8 cellular contexts compared by ENCODE assay signal in the genomic region with DNA sequence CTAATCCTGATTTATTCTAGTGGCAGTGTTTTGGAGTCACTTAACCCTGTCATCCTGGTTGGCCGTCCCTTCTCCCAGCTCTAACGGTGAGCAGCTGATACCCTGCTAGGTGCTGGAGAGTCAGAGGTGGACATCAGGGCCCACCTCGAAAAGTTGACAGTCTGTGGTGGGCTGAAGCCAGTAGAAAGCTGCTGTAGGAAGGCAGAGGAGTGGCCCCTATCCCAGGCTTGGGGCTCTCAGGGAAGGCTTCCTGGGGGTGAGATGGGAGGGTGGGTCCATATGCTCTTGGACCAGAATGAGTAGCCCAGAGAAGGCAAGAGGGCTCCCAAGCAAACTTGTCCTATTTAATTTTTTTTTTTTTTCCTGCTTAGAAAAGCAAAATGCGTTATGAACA. TPM values are rescaled to one million over a fixed set of nuclear protein-coding genes. Genes with fewer than 3 reads are reported as not detected.
DNase-seq lines count a peak whose midpoint lies in the region; ATAC-seq and TF ChIP-seq lines count a peak whose summit lies in the region.

No MANE protein-coding gene starts in this region.

- H3K27me3 Mint-ChIP-seq in T-helper 1 cell treated with Interleukin-12 subunit alpha and Interleukin-12 subunit beta and Interleukin-4 antibody, amounts not matched to agents 30 μg/mL and 1 μg/mL, for 36 hours (ENCODE audit: low read depth): no peaks in the 10 kb centered on the region
- no peaks in the 10 kb centered on the region for H3K27me3 Mint-ChIP-seq in stimulated activated memory B cell treated with anti-CD40 and anti-IgM and Interleukin-4, amounts not matched to agents 10 μg/mL and 1 μg/mL and 100 μg/mL, for 72 hours

- DNase-seq in T-helper 1 cell (no peak), SK-N-SH (peak; percentile 39), fibroblast of pulmonary artery (ENCODE audit: low read depth) (no peak), GM19238 (ENCODE audit: insufficient read length, low spot score) (no peak), DMS53 (lab: John Stamatoyannopoulos, UW) (no peak)

- H3K9ac ChIP-seq in SK-N-SH: no peak overlapping the region

- ATAC-seq in stimulated activated memory B cell treated with anti-CD40 and anti-IgM and Interleukin-4, amounts not matched to agents 10 μg/mL and 1 μg/mL and 100 μg/mL, for 72 hours: no peak
- ATAC-seq in HG03095 (IDR thresholded peaks at IDR 0.05; ENCODE audit: unreplicated experiment): no peak

- 57% methylated on average over 4 of the region's 4 CpGs for WGBS in SK-N-SH (ENCODE audit: low lambda C conversion rate)

- no peak for TF ChIP-seq RAD21 in SK-N-SH (IDR thresholded peaks at IDR 0.05; ENCODE audit: low read length)

- H3K9me2 ChIP-seq in SK-N-SH: no peaks in the 10 kb centered on the region

- POLR2A ChIA-PET in SK-N-SH (lab: Yijun Ruan, JAX): interaction anchor here (0.5 to 1.6 kb wide), 15 partner anchors 9 to 246 kb away, joined by 3 to 13 read pairs (median 4); a partner anchor contains a TSS

- CTCF ChIA-PET in SK-N-SH (lab: Yijun Ruan, JAX): interaction anchor here (0.8 to 2.4 kb wide), 21 partner anchors 8 to 521 kb away, joined by 3 to 18 read pairs (median 5); a partner anchor contains a TSS

- H3K4me3 ChIP-seq in SK-N-SH (ENCODE audit: low read depth in 2 of 2, low read length in 1 of 2) (peak overlapping the region in 1 of 2 experiments; percentile 94; a peak in 1 of 4 replicates), fibroblast of pulmonary artery (replicated peaks; ENCODE audit: low read depth, low read length) (peak overlapping the region; percentile 100)

- H3K27ac ChIP-seq in SK-N-SH (ENCODE audit: low read depth in 2 of 2, low read length in 1 of 2): no peak overlapping the region

- H3K4me1 Mint-ChIP-seq in T-helper 1 cell treated with Interleukin-12 subunit alpha and Interleukin-12 subunit beta and Interleukin-4 antibody, amounts not matched to agents 30 μg/mL and 1 μg/mL, for 36 hours (ENCODE audit: low read depth): peaks cover 40% of the 10 kb centered on the region
- peaks cover 48% of the 10 kb centered on the region for H3K4me1 Mint-ChIP-seq in stimulated activated memory B cell treated with anti-CD40 and anti-IgM and Interleukin-4, amounts not matched to agents 10 μg/mL and 1 μg/mL and 100 μg/mL, for 72 hours

- H3K27ac Mint-ChIP-seq in T-helper 1 cell treated with Interleukin-12 subunit alpha and Interleukin-12 subunit beta and Interleukin-4 antibody, amounts not matched to agents 30 μg/mL and 1 μg/mL, for 36 hours: peak overlapping the region; percentile 96
- H3K27ac Mint-ChIP-seq in stimulated activated memory B cell treated with anti-CD40 and anti-IgM and Interleukin-4, amounts not matched to agents 10 μg/mL and 1 μg/mL and 100 μg/mL, for 72 hours: peak overlapping the region; percentile 100

- peaks cover 39% of the 10 kb centered on the region for H4K20me1 ChIP-seq in SK-N-SH (ENCODE audit: insufficient read depth)

- H3K36me3 Mint-ChIP-seq in T-helper 1 cell treated with Interleukin-12 subunit alpha and Interleukin-12 subunit beta and Interleukin-4 antibody, amounts not matched to agents 30 μg/mL and 1 μg/mL, for 36 hours (ENCODE audit: low read depth): peaks cover 42% of the 10 kb centered on the region
- peaks cover 47% of the 10 kb centered on the region for H3K36me3 Mint-ChIP-seq in stimulated activated memory B cell treated with anti-CD40 and anti-IgM and Interleukin-4, amounts not matched to agents 10 μg/mL and 1 μg/mL and 100 μg/mL, for 72 hours

- H3K79me2 ChIP-seq in SK-N-SH (ENCODE audit: insufficient read depth): peaks cover 45% of the 10 kb centered on the region

- no peak for TF ChIP-seq CTCF in SK-N-SH (IDR thresholded peaks at IDR 0.05)
- TF ChIP-seq CTCF in fibroblast of pulmonary artery (IDR thresholded peaks at IDR 0.05; ENCODE audit: low read length, missing control alignments): no peak

- H3K4me2 ChIP-seq in SK-N-SH: peak overlapping the region; percentile 38; the same call in 1 of the 2 replicates

- H3K27me3 ChIP-seq in SK-N-SH (ENCODE audit: insufficient read depth): no peaks in the 10 kb centered on the region

- no peaks in the 10 kb centered on the region for H3K9me3 ChIP-seq in SK-N-SH

- peaks cover 31 to 38% of the 10 kb centered on the region in 2 experiments for H3K36me3 ChIP-seq in SK-N-SH (replicated peaks in 1 of 2; ENCODE audit: control insufficient read depth in 1 of 2, insufficient read depth in 2 of 2, low read length in 1 of 2)

- peaks cover 15 to 29% of the 10 kb centered on the region in 2 experiments; a peak in 3 of 4 replicates for H3K4me1 ChIP-seq in SK-N-SH (ENCODE audit: control insufficient read depth in 1 of 2, insufficient read depth in 2 of 2, low read depth in 1 of 2, low read length in 1 of 2)

- no peak for TF ChIP-seq EP300 in SK-N-SH (IDR thresholded peaks at IDR 0.05; ENCODE audit: borderline replicate concordance in 1 of 2, low read depth in 1 of 2, low read length in 1 of 2)

- H3K9me3 Mint-ChIP-seq in T-helper 1 cell treated with Interleukin-12 subunit alpha and Interleukin-12 subunit beta and Interleukin-4 antibody, amounts not matched to agents 30 μg/mL and 1 μg/mL, for 36 hours: no peaks in the 10 kb centered on the region
- no peaks in the 10 kb centered on the region for H3K9me3 Mint-ChIP-seq in stimulated activated memory B cell treated with anti-CD40 and anti-IgM and Interleukin-4, amounts not matched to agents 10 μg/mL and 1 μg/mL and 100 μg/mL, for 72 hours

- H3K4me3 Mint-ChIP-seq in T-helper 1 cell treated with Interleukin-12 subunit alpha and Interleukin-12 subunit beta and Interleukin-4 antibody, amounts not matched to agents 30 μg/mL and 1 μg/mL, for 36 hours: peak overlapping the region; percentile 96
- H3K4me3 Mint-ChIP-seq in stimulated activated memory B cell treated with anti-CD40 and anti-IgM and Interleukin-4, amounts not matched to agents 10 μg/mL and 1 μg/mL and 100 μg/mL, for 72 hours: peak overlapping the region; percentile 98

- H3F3A ChIP-seq in SK-N-SH (replicated peaks; ENCODE audit: insufficient read depth): peaks cover 23% of the 10 kb centered on the region

- peak overlapping the region; percentile 92 for H2AFZ ChIP-seq in SK-N-SH (ENCODE audit: low read depth)

TF ChIP-seq in SK-N-SH, 30 proteins besides CTCF, POLR2A, EP300 and RAD21:
- TF ChIP-seq NRF1 (IDR thresholded peaks at IDR 0.05; ENCODE audit: low read depth, low read length) (no peak), RXRA (IDR thresholded peaks at IDR 0.05; ENCODE audit: borderline replicate concordance, low read depth) (no peak), NFIC (IDR thresholded peaks at IDR 0.05; ENCODE audit: borderline replicate concordance) (no peak), RFX5 (IDR thresholded peaks at IDR 0.05; ENCODE audit: low read length) (no peak), YY1 (IDR thresholded peaks at IDR 0.05; ENCODE audit: low read depth) (no peak)
- TF ChIP-seq, protein P1, sequence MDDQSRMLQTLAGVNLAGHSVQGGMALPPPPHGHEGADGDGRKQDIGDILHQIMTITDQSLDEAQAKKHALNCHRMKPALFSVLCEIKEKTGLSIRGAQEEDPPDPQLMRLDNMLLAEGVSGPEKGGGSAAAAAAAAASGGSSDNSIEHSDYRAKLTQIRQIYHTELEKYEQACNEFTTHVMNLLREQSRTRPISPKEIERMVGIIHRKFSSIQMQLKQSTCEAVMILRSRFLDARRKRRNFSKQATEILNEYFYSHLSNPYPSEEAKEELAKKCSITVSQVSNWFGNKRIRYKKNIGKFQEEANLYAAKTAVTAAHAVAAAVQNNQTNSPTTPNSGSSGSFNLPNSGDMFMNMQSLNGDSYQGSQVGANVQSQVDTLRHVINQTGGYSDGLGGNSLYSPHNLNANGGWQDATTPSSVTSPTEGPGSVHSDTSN (IDR thresholded peaks at IDR 0.05): no peak
- TF ChIP-seq, protein P2, sequence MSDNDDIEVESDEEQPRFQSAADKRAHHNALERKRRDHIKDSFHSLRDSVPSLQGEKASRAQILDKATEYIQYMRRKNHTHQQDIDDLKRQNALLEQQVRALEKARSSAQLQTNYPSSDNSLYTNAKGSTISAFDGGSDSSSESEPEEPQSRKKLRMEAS (IDR thresholded peaks at IDR 0.05; ENCODE audit: low read depth): no peak

RNA-seq across cellular contexts. Expression of a gene that starts 0.5 kb away (rescaled TPM):
- 1,489 and 2,038 TPM in 2 replicates for polyA plus RNA-seq in SK-N-SH (2012; rRNA removed)
- polyA plus RNA-seq in SK-N-SH (2012; cell fraction: cytosol; rRNA removed): 2,248 and 2,505 TPM in 2 replicates
- 308 and 535 TPM in 2 replicates for polyA plus RNA-seq in SK-N-SH (2012; cell fraction: nucleus; rRNA removed)

RNA-seq across cellular contexts. Expression of a gene that starts 46.5 kb away (rescaled TPM):
- polyA plus RNA-seq in SK-N-SH (2012; rRNA removed): 5.7 and 6.2 TPM in 2 replicates
- polyA plus RNA-seq in SK-N-SH (2012; cell fraction: cytosol; rRNA removed): 8.6 and 11.2 TPM in 2 replicates
- 3.4 and 6.4 TPM in 2 replicates for polyA plus RNA-seq in SK-N-SH (2012; cell fraction: nucleus; rRNA removed)
